In the genomic region with DNA sequence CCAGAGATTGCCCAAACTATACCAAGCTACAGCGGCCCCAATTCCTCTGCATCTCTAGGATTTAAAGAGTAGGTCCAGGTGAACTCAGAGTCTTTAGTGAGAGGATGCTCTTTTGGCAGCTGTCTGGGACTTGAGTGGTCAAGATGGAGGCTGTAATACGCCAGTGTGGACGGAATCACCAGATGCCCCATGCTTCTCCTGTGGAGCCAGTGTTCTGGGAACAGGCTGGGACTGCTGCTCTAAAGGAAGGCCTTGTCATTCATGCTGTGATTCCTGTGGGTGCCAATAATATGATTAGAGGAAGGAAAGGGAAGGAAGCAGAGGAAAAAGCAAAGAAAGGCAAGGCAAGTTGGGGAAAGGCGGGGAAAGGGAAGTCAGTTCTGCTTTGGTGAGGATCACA, we compare ENCODE assay signal across 16 cellular contexts. TPM values are rescaled to one million over a fixed set of nuclear protein-coding genes. Genes with fewer than 3 reads are reported as not detected.
A peak's percentile ranks its signal among the peaks of the same experiment; 100 is the strongest.
DNase-seq lines count a peak whose midpoint lies in the region; ATAC-seq and TF ChIP-seq lines count a peak whose summit lies in the region.
"Had no signal": no experiment of that assay in that cellular context is flagged by ENCODE, and none has a peak within 500 bp of the region (broad histone marks: within the 10 kb centered on the region; RNA-seq: fewer than 3 reads in every experiment).

No MANE protein-coding gene starts in this region.

- TF ChIP-seq POLR2A in spleen (IDR thresholded peaks at IDR 0.05) = no peak

- ATAC-seq in RWPE2 (ENCODE audit: low read depth) (no peak), left lobe of liver (no peak), HG03045 (IDR thresholded peaks at IDR 0.05; ENCODE audit: unreplicated experiment) (no peak)
- ATAC-seq: K562 had no signal

- TF ChIP-seq CTCF in RWPE2 (IDR thresholded peaks at IDR 0.05; ENCODE audit: poor library complexity, severe bottlenecking) (no peak), spleen (IDR thresholded peaks at IDR 0.05 in 8 of 11, conservative IDR thresholded peaks at IDR 0.05 in 3 of 11) (no peak)

- DNase-seq in RWPE2 (ENCODE audit: low spot score) = peak; percentile 11
- peak; percentile 16 for DNase-seq in left lobe of liver (ENCODE audit: low spot score)
- DNase-seq in spleen = no peak
- no peak for DNase-seq in dermis blood vessel endothelial cell
- DNase-seq in DMS 273 treated with DMSO at 0.1 percent for 48 hours (lab: John Stamatoyannopoulos, UW) = no peak
- DNase-seq: ACHN; BE2C; C1 segment of cervical spinal cord; CD4-positive, CD25-positive, alpha-beta regulatory T cell; CD8-positive, alpha-beta memory T cell; COR-L47; H9; IMR-90 had no signal

- H3K36me3 ChIP-seq in RWPE2 (ENCODE audit: low read depth) (no peaks in the 10 kb centered on the region), spleen (no peaks in the 10 kb centered on the region)
- H3K36me3 ChIP-seq: BE2C had no signal

- intact Hi-C loops in spleen (cut with DNase I; ENCODE audit: low total_unique reads) = no loop called here

- WGBS in spleen, 5 donors = 74 to 87% (median 85%) methylated on average over 4 of the region's 4 CpGs

- H3K4me1 ChIP-seq in RWPE2 (ENCODE audit: insufficient read depth, poor library complexity, severe bottlenecking) = peaks cover 11% of the 10 kb centered on the region
- peaks cover 0 to 5% (median 0%) of the 10 kb centered on the region in 6 donors for H3K4me1 ChIP-seq in spleen

- H3K4me3 ChIP-seq in RWPE2 (ENCODE audit: severe bottlenecking) = no peak overlapping the region
- no peak overlapping the region for H3K4me3 ChIP-seq in spleen
- H3K4me3 ChIP-seq: K562 had no signal

- H3K27me3 ChIP-seq in RWPE2 (ENCODE audit: insufficient read depth, poor library complexity, severe bottlenecking) (no peaks in the 10 kb centered on the region), spleen (replicated peaks in 1 of 7) (peaks cover 0 to 4% (median 0%) of the 10 kb centered on the region in 7 donors)
- H3K27me3 ChIP-seq: BE2C had no signal

- H3K27ac ChIP-seq in RWPE2 (ENCODE audit: poor library complexity, severe bottlenecking) (no peak overlapping the region), spleen (peak overlapping the region in 5 of 8 donors; percentile 3 to 38 (median 25))

- no peaks in the 10 kb centered on the region for H3K9me3 ChIP-seq in RWPE2 (ENCODE audit: severe bottlenecking)
- no peaks in the 10 kb centered on the region for H3K9me3 ChIP-seq in spleen
- H3K9me3 ChIP-seq: BE2C had no signal

RNA-seq across cellular contexts. Expression of gene NOX5, which starts 17.4 kb away (rescaled TPM):
- total RNA-seq in left lobe of liver (0.13 TPM), spleen (10 to 100 TPM; 12.5 to 29.2 (median 17.3) TPM), dermis blood vessel endothelial cell (under 0.01 TPM in 1 of 2 replicates, not detected in the other)
- 1 to 10 TPM in 2 of 3 donors, under 1 TPM in 1; 0.36 to 8.6 (median 6.7) TPM for polyA plus RNA-seq in spleen
- total RNA-seq: CD4-positive, CD25-positive, alpha-beta regulatory T cell; CD8-positive, alpha-beta memory T cell; H1; IMR-90; K562 had no signal
- polyA plus RNA-seq: CD4-positive, CD25-positive, alpha-beta regulatory T cell; CD8-positive, alpha-beta memory T cell had no signal

Comparison
In these comparisons a context has a peak if more than half of its experiments do, and no peak if none do; other contexts are left out.
1. DNase-seq: peak in RWPE2 (single experiment) and left lobe of liver (single experiment); none in spleen (single experiment), dermis blood vessel endothelial cell (single experiment) and DMS 273 treated with DMSO at 0.1 percent for 48 hours (single experiment).
2. RNA of gene NOX5, which starts 17.4 kb away (total RNA-seq): 12.5 to 29.2 TPM in spleen; 0.13 TPM in left lobe of liver (single experiment) and under 0.01 TPM in dermis blood vessel endothelial cell; every median in the first group is over 10 times any median in the second.